Comparison of ENCODE assay signal across 10 cellular contexts in the genomic region with DNA sequence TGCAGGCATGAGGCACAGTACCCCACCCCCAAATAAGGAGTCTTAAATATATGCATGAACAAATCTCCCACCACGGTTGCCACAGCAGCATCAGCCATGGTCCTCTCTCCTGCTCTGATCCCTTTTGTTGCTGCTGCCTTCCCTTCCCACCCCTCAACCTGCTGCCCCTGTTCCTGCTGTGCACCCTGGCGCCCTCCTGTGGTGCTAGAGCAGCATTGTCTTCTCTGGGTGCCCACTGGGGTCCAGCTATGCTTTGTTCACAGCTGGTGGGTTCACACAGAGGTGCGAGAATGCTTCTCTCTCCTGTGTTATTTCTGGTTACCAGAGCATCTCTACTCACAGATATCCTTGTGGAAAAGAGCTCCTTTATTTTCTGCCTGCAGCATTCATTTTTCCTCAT.
DNase-seq lines count a peak whose midpoint lies in the region; ATAC-seq, FAIRE-seq and TF ChIP-seq lines count a peak whose summit lies in the region.
"Had no signal": no experiment of that assay in that cellular context is flagged by ENCODE, and none has a peak within 500 bp of the region (broad histone marks: within the 10 kb centered on the region; RNA-seq: fewer than 3 reads in every experiment).

No MANE protein-coding gene starts in this region.

- H3K9me1 ChIP-seq in keratinocyte (ENCODE audit: control insufficient read depth, extremely low read depth, insufficient read depth, low read length) = no peaks in the 10 kb centered on the region

- no peak for ATAC-seq in GM19395 (IDR thresholded peaks at IDR 0.05; ENCODE audit: unreplicated experiment)
- ATAC-seq in GM21737 (IDR thresholded peaks at IDR 0.05; ENCODE audit: unreplicated experiment) = no peak
- ATAC-seq in HG03097 (IDR thresholded peaks at IDR 0.05; ENCODE audit: low FRiP score, unreplicated experiment) = no peak
- ATAC-seq: sciatic nerve had no signal

- H3K4me3 ChIP-seq in keratinocyte (ENCODE audit: control insufficient read depth in 2 of 3, extremely low read depth in 1 of 3, insufficient read depth in 2 of 3, low read depth in 1 of 3, low read length in 3 of 3) = no peak overlapping the region

- H3K27me3 ChIP-seq in keratinocyte (ENCODE audit: control insufficient read depth, extremely low read depth, insufficient read depth, low read length) = no peaks in the 10 kb centered on the region

- H3K79me2 ChIP-seq in keratinocyte (ENCODE audit: control insufficient read depth, insufficient read depth, low read length) = no peaks in the 10 kb centered on the region

- H3K4me2 ChIP-seq in keratinocyte (ENCODE audit: control insufficient read depth, extremely low read depth, insufficient read depth, low read depth, low read length) = no peak overlapping the region

- peak; percentile 48 to 76 (median 64) for TF ChIP-seq CTCF in keratinocyte (optimal IDR thresholded peaks at IDR 0.05 in 1 of 3, IDR thresholded peaks at IDR 0.05 in 1 of 3, conservative IDR thresholded peaks at IDR 0.05 in 1 of 3; ENCODE audit: extremely low read depth in 1 of 3, insufficient read depth in 2 of 3, low read length in 3 of 3)

- H4K20me1 ChIP-seq in keratinocyte (ENCODE audit: control insufficient read depth, extremely low read depth, insufficient read depth, low read length) = no peaks in the 10 kb centered on the region

- peaks cover 4% of the 10 kb centered on the region for H3K4me1 ChIP-seq in keratinocyte (ENCODE audit: control insufficient read depth, extremely low read depth, insufficient read depth, low read length)

- H3K27ac ChIP-seq in keratinocyte (ENCODE audit: control insufficient read depth, insufficient read depth, low read length) = no peak overlapping the region

- H3K9me3 ChIP-seq in keratinocyte (ENCODE audit: control insufficient read depth, low read depth, low read length) = no peaks in the 10 kb centered on the region

- DNase-seq in D341Med (ENCODE audit: low spot score) = peak; percentile 73
- DNase-seq in H4 (ENCODE audit: low spot score) = peak; percentile 48
- DNase-seq in SK-N-DZ (ENCODE audit: low spot score) = peak; percentile 52
- DNase-seq in keratinocyte (ENCODE audit: low read depth, low spot score) = no peak
- no peak for DNase-seq in NCI-H446 treated with DMSO at 0.1 percent for 48 hours (lab: John Stamatoyannopoulos, UW)

- H2AFZ ChIP-seq in keratinocyte (ENCODE audit: control insufficient read depth, low read length) = no peak overlapping the region

- H3K36me3 ChIP-seq in keratinocyte (ENCODE audit: control insufficient read depth in 2 of 2, extremely low read depth in 1 of 2, insufficient read depth in 2 of 2, low read length in 2 of 2) = peaks cover 5% of the 10 kb centered on the region in 2 experiments

- H3K9ac ChIP-seq in keratinocyte (ENCODE audit: control insufficient read depth, extremely low read depth, insufficient read depth, low read length) = no peak overlapping the region

- no peak for FAIRE-seq in keratinocyte (lab: Jason Lieb, UNC)
- FAIRE-seq: endometrium had no signal

- dilution Hi-C loops in keratinocyte (cut with MboI; ENCODE audit: extremely low pct_ligation_motif_present, low sequenced_read_pairs) = no loop called here

Comparison
In these comparisons a context has a peak if more than half of its experiments do, and no peak if none do; other contexts are left out.
1. DNase-seq: peak in D341Med (single experiment), H4 (single experiment) and SK-N-DZ (single experiment); none in keratinocyte (single experiment) and NCI-H446 treated with DMSO at 0.1 percent for 48 hours (single experiment).